Comparison of ENCODE assay signal across 2 cellular contexts in genomic region chr12:128970941-128971340, GRCh38.
TF ChIP-seq lines count a peak whose summit lies in the region.

No MANE protein-coding gene starts in this region.

TF ChIP-seq in WTC11, 78 proteins besides CTCF, POLR2A, EP300 and RAD21:
- TF ChIP-seq PREB (CRISPR knock-in tag; IDR thresholded peaks at IDR 0.05; ENCODE audit: borderline replicate concordance) (no peak), FOXP1 (CRISPR knock-in tag; IDR thresholded peaks at IDR 0.05; ENCODE audit: borderline replicate concordance) (no peak)
- TF ChIP-seq, protein P1, sequence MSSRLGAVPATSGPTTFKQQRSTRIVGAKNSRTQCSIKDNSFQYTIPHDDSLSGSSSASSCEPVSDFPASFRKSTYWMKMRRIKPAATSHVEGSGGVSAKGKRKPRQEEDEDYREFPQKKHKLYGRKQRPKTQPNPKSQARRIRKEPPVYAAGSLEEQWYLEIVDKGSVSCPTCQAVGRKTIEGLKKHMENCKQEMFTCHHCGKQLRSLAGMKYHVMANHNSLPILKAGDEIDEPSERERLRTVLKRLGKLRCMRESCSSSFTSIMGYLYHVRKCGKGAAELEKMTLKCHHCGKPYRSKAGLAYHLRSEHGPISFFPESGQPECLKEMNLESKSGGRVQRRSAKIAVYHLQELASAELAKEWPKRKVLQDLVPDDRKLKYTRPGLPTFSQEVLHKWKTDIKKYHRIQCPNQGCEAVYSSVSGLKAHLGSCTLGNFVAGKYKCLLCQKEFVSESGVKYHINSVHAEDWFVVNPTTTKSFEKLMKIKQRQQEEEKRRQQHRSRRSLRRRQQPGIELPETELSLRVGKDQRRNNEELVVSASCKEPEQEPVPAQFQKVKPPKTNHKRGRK (CRISPR knock-in tag; IDR thresholded peaks at IDR 0.05; ENCODE audit: borderline replicate concordance), result 0 out of 2 replicates have a peak, but pooled peaks have one; percentile 34

TF ChIP-seq in SK-N-SH, 30 proteins besides CTCF, POLR2A, EP300 and RAD21:
- no peak for TF ChIP-seq POLR2AphosphoS5 (IDR thresholded peaks at IDR 0.05; ENCODE audit: low read depth, low read length)
- no peak for TF ChIP-seq RCOR1 (IDR thresholded peaks at IDR 0.05; ENCODE audit: low read length)
TF ChIP-seq in SK-N-SH: peak in this region for 0.
